Comparison of ENCODE assay signal across 11 cellular contexts in genomic region chr12:92133166-92133565, GRCh38. TPM values are rescaled to one million over a fixed set of nuclear protein-coding genes. Genes with fewer than 3 reads are reported as not detected.
DNase-seq lines count a peak whose midpoint lies in the region; ATAC-seq, FAIRE-seq and TF ChIP-seq lines count a peak whose summit lies in the region.
"Had no signal": no experiment of that assay in that cellular context is flagged by ENCODE, and none has a peak within 500 bp of the region (broad histone marks: within the 10 kb centered on the region; RNA-seq: fewer than 3 reads in every experiment).

No MANE protein-coding gene starts in this region.

- peaks cover 21% of the 10 kb centered on the region for H4K20me1 ChIP-seq in astrocyte (ENCODE audit: insufficient read depth, low read length)

- H3K9me3 Mint-ChIP-seq in CD4-positive, CD25-positive, alpha-beta regulatory T cell: no peaks in the 10 kb centered on the region
- H3K9me3 Mint-ChIP-seq in astrocyte (ENCODE audit: unreplicated experiment): no peaks in the 10 kb centered on the region

- peak overlapping the region; percentile 22 to 99 (median 88) for H3K27ac Mint-ChIP-seq in CD4-positive, CD25-positive, alpha-beta regulatory T cell
- H3K27ac Mint-ChIP-seq in astrocyte (ENCODE audit: unreplicated experiment): no peak overlapping the region

- TF ChIP-seq POLR2A in GM18505 (IDR thresholded peaks at IDR 0.05; ENCODE audit: borderline replicate concordance, extremely low read depth, insufficient read depth, insufficient read length): no peak

- no peak overlapping the region for H3K4me2 ChIP-seq in astrocyte (ENCODE audit: low read length)

- H3K9me3 ChIP-seq in CD4-positive, CD25-positive, alpha-beta regulatory T cell (ENCODE audit: control insufficient read depth in 2 of 2, low read length in 2 of 2): no peaks in the 10 kb centered on the region
- H3K9me3 ChIP-seq in astrocyte (ENCODE audit: insufficient read depth, low read depth, low read length): no peaks in the 10 kb centered on the region

- no peak for TF ChIP-seq CTCF in astrocyte (IDR thresholded peaks at IDR 0.05; ENCODE audit: insufficient read depth, low read depth, low read length)

- peaks cover 81% of the 10 kb centered on the region for H3K4me1 ChIP-seq in CD4-positive, CD25-positive, alpha-beta regulatory T cell (ENCODE audit: control insufficient read depth, insufficient read depth, low read length, poor library complexity, severe bottlenecking)
- peaks cover 33% of the 10 kb centered on the region for H3K4me1 ChIP-seq in astrocyte (ENCODE audit: insufficient read depth, low read length)

- H3K36me3 ChIP-seq in CD4-positive, CD25-positive, alpha-beta regulatory T cell (ENCODE audit: control insufficient read depth, insufficient read depth, low read length): peaks cover 3% of the 10 kb centered on the region
- no peaks in the 10 kb centered on the region for H3K36me3 ChIP-seq in astrocyte (ENCODE audit: insufficient read depth, low read length)

- H3K27me3 Mint-ChIP-seq in CD4-positive, CD25-positive, alpha-beta regulatory T cell: no peaks in the 10 kb centered on the region
- H3K27me3 Mint-ChIP-seq in astrocyte (ENCODE audit: low read depth, unreplicated experiment): no peaks in the 10 kb centered on the region

- H3K4me3 ChIP-seq in CD4-positive, CD25-positive, alpha-beta regulatory T cell (ENCODE audit: low read depth, low read length): peak overlapping the region; percentile 99
- no peak overlapping the region for H3K4me3 ChIP-seq in astrocyte (ENCODE audit: insufficient read depth, low read depth, low read length)

- no peak overlapping the region for H2AFZ ChIP-seq in astrocyte (ENCODE audit: low read depth, low read length)

- H3K27me3 ChIP-seq in CD4-positive, CD25-positive, alpha-beta regulatory T cell (ENCODE audit: control insufficient read depth, insufficient read depth, low read length): no peaks in the 10 kb centered on the region
- H3K27me3 ChIP-seq in astrocyte (ENCODE audit: insufficient read depth, low read length): no peaks in the 10 kb centered on the region

- FAIRE-seq in astrocyte (lab: Jason Lieb, UNC): no peak
- FAIRE-seq: TTC549 had no signal

- H3K27ac ChIP-seq in CD4-positive, CD25-positive, alpha-beta regulatory T cell (ENCODE audit: insufficient read depth, low read length, poor library complexity, severe bottlenecking): peak overlapping the region; percentile 84
- H3K27ac ChIP-seq in astrocyte (ENCODE audit: low read depth, low read length): no peak overlapping the region

- ATAC-seq in CD4-positive, CD25-positive, alpha-beta regulatory T cell (ENCODE audit: low read depth in 2 of 2): no peak
- ATAC-seq in HG03432 (IDR thresholded peaks at IDR 0.05; ENCODE audit: unreplicated experiment): peak; percentile 20
- ATAC-seq in GM18505 (IDR thresholded peaks at IDR 0.05; ENCODE audit: unreplicated experiment): no peak
- no peak for ATAC-seq in HG02763 (IDR thresholded peaks at IDR 0.05; ENCODE audit: unreplicated experiment)
- ATAC-seq in HG03280 (IDR thresholded peaks at IDR 0.05; ENCODE audit: unreplicated experiment): no peak
- ATAC-seq in HG03108 (IDR thresholded peaks at IDR 0.05; ENCODE audit: unreplicated experiment): no peak
- ATAC-seq: sciatic nerve had no signal

- no peak overlapping the region for H3K9ac ChIP-seq in astrocyte (ENCODE audit: low read length)

- no peak for DNase-seq in CD4-positive, CD25-positive, alpha-beta regulatory T cell
- DNase-seq in astrocyte (ENCODE audit: low read depth): peak; percentile 45
- DNase-seq in myocyte (ENCODE audit: low read depth): peak; percentile 16
- DNase-seq: caudate nucleus had no signal

- peak overlapping the region; percentile 90 to 100 (median 99) for H3K4me3 Mint-ChIP-seq in CD4-positive, CD25-positive, alpha-beta regulatory T cell
- no peak overlapping the region for H3K4me3 Mint-ChIP-seq in astrocyte (ENCODE audit: unreplicated experiment)

- peaks cover 47% of the 10 kb centered on the region for H3K36me3 Mint-ChIP-seq in CD4-positive, CD25-positive, alpha-beta regulatory T cell
- H3K36me3 Mint-ChIP-seq in astrocyte (ENCODE audit: low read depth, unreplicated experiment): no peaks in the 10 kb centered on the region

- H3K4me1 Mint-ChIP-seq in CD4-positive, CD25-positive, alpha-beta regulatory T cell: peaks cover 57 to 88% (median 81%) of the 10 kb centered on the region in 4 donors
- peaks cover 39% of the 10 kb centered on the region for H3K4me1 Mint-ChIP-seq in astrocyte (ENCODE audit: low read depth, unreplicated experiment)

- H3K79me2 ChIP-seq in astrocyte (ENCODE audit: insufficient read depth, low read length): peaks cover 92% of the 10 kb centered on the region

RNA-seq across cellular contexts. Expression of gene BTG1, which starts 12.5 kb away (rescaled TPM):
- 1,342 TPM for total RNA-seq in CD4-positive, CD25-positive, alpha-beta regulatory T cell
- polyA plus RNA-seq in CD4-positive, CD25-positive, alpha-beta regulatory T cell: 100 to 1,000 TPM; 509 to 939 (median 769) TPM
- 56.5 and 63.7 TPM in 2 replicates for total RNA-seq in astrocyte
- total RNA-seq in myocyte: 56.2 and 63.1 TPM in 2 replicates
- polyA plus RNA-seq in myocyte (2012): 84.0 TPM

Comparison
In these comparisons a context has a peak if more than half of its experiments do, and no peak if none do; other contexts are left out.
1. DNase-seq: peak in astrocyte (single experiment) and myocyte (single experiment); none in CD4-positive, CD25-positive, alpha-beta regulatory T cell (0 of 3).
2. RNA of gene BTG1, which starts 12.5 kb away (total RNA-seq): 1,342 TPM in CD4-positive, CD25-positive, alpha-beta regulatory T cell (single experiment); 56.5 to 63.7 TPM in astrocyte and 56.2 to 63.1 TPM in myocyte; every median in the first group is over 10 times any median in the second.